1 cellular context compared by ENCODE assay signal in genomic region chr2:172093416-172094318, GRCh38.
TF ChIP-seq lines count a peak whose summit lies in the region.

No MANE protein-coding gene starts in this region.

TF ChIP-seq in A549, 52 proteins besides CTCF, POLR2A, EP300 and RAD21 (continued from another document):
- TF ChIP-seq, protein P1, sequence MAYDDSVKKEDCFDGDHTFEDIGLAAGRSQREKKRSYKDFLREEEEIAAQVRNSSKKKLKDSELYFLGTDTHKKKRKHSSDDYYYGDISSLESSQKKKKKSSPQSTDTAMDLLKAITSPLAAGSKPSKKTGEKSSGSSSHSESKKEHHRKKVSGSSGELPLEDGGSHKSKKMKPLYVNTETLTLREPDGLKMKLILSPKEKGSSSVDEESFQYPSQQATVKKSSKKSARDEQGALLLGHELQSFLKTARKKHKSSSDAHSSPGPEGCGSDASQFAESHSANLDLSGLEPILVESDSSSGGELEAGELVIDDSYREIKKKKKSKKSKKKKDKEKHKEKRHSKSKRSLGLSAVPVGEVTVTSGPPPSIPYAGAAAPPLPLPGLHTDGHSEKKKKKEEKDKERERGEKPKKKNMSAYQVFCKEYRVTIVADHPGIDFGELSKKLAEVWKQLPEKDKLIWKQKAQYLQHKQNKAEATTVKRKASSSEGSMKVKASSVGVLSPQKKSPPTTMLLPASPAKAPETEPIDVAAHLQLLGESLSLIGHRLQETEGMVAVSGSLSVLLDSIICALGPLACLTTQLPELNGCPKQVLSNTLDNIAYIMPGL (CRISPR knock-in tag; IDR thresholded peaks at IDR 0.05; ENCODE audit: borderline replicate concordance): no peak
- TF ChIP-seq HOXB13 (CRISPR knock-in tag; IDR thresholded peaks at IDR 0.05; ENCODE audit: low read depth) (no peak), JUN (IDR thresholded peaks at IDR 0.05) (no peak), EHMT2 (IDR thresholded peaks at IDR 0.05; ENCODE audit: low read depth) (no peak)
TF ChIP-seq in A549: peak in this region for 0.
